Comparison of ENCODE assay signal across 8 cellular contexts in the genomic region with DNA sequence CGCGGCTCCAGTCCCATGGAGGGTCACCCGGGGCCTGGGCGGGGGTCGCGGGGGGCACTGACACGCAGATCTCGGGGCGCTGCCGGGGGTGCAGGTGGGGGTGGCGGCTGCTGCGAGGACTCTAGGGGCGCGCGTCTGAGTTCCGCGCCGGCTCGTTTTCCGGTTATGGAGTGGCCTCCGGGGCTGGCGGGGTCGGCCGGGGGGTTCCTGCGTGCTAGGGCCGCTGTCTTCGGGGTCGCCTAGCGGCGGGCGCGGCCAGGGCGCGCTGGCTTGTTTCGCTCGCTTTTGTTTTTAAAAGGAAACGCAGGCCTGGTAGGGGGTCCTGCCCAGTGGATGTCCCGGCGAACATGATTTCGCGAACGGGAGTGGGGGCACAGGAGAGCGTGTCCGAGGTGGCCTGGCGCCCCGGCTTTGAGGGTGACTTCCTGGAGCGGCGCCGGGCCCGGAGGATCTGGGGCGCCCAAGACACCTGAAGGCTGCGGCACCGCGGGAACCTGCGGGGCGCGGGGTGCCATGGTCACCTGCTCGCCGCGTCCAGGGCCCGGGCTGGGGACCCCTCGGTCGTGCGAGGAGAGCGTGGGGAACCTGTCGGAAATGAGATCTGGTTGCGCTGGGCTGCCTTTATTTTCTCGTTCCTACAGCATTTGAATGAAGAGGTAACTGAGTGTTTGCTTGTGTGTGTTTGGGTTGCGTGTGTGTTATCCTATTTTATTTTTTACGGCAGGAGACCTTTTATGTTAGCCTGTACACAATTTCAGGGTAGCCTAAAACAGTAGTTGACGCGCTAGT. TPM values are rescaled to one million over a fixed set of nuclear protein-coding genes. Genes with fewer than 3 reads are reported as not detected.
DNase-seq lines count a peak whose midpoint lies in the region; ATAC-seq, FAIRE-seq and TF ChIP-seq lines count a peak whose summit lies in the region.

No MANE protein-coding gene starts in this region.

- TF ChIP-seq CTCF in cardiac muscle cell (IDR thresholded peaks at IDR 0.05; ENCODE audit: low read depth, low read length) (peak; percentile 21), retinal pigment epithelial cell (conservative IDR thresholded peaks at IDR 0.05; ENCODE audit: low read depth, low read length) (peak; percentile 14)

- H3K4me1 ChIP-seq in GM23248 (ENCODE audit: insufficient read depth) (peaks cover 19% of the 10 kb centered on the region), cardiac muscle cell (ENCODE audit: low read depth) (peaks cover 7% of the 10 kb centered on the region)

- WGBS in GM23248 (ENCODE audit: low coverage in 1 of 2, low lambda C conversion rate in 2 of 2, missing lambda C conversion rate in 2 of 2), 2 experiments = 1 to 2% methylated on average over 41 to 72 of the region's 72 CpGs

- DNase-seq in ELF-1 (ENCODE audit: low read depth, low spot score) (peak; percentile 25), GM23248 (peak; percentile 41), NCI-H526 treated with DMSO at 0.1 percent for 48 hours (lab: John Stamatoyannopoulos, UW) (peak; percentile 28), cardiac muscle cell (ENCODE audit: low read depth in 1 of 2, low spot score in 1 of 2) (peak in 1 of 2 donors; percentile 52), retinal pigment epithelial cell (ENCODE audit: low read depth) (no peak), H54 (ENCODE audit: insufficient read length, low spot score) (no peak)
- DNase-seq in activated naive CD4-positive, alpha-beta T cell treated with Interleukin-2 at 50 U/mL for 16 hours = peak; percentile 37

- peak overlapping the region; percentile 84 for H3K9ac ChIP-seq in GM23248

- peaks cover 45% of the 10 kb centered on the region for H3K79me2 ChIP-seq in GM23248 (ENCODE audit: insufficient read depth)

- no peak for FAIRE-seq in H54 (lab: Jason Lieb, UNC)

- H3F3A ChIP-seq in GM23248 (ENCODE audit: insufficient read depth) = peaks cover 26% of the 10 kb centered on the region

- no peaks in the 10 kb centered on the region for H3K9me3 ChIP-seq in GM23248 (ENCODE audit: low read depth)
- H3K9me3 ChIP-seq in cardiac muscle cell (ENCODE audit: low read depth) = no peaks in the 10 kb centered on the region

- H3K36me3 ChIP-seq in GM23248 (ENCODE audit: low read depth) (no peaks in the 10 kb centered on the region), cardiac muscle cell (no peaks in the 10 kb centered on the region)

- H3K4me3 ChIP-seq in GM23248 (peak overlapping the region; percentile 82), cardiac muscle cell (peak overlapping the region; percentile 94), retinal pigment epithelial cell (ENCODE audit: low read length) (peak overlapping the region; percentile 87)

- no peaks in the 10 kb centered on the region for H4K20me1 ChIP-seq in GM23248 (ENCODE audit: insufficient read depth)

- H3K27ac ChIP-seq in GM23248 (no peak overlapping the region), cardiac muscle cell (peak overlapping the region; percentile 65)

- H3K27me3 ChIP-seq in GM23248 (replicated peaks; ENCODE audit: insufficient read depth) (no peaks in the 10 kb centered on the region), cardiac muscle cell (no peaks in the 10 kb centered on the region)

- in situ Hi-C loops in GM23248 (cut with MboI) = loop anchor here (10.0 kb wide), 2 partner anchors 72 to 318 kb away; no protein-coding TSS in a partner anchor

- peak overlapping the region; percentile 88 for H3K4me2 ChIP-seq in GM23248 (ENCODE audit: unreplicated experiment)

- ATAC-seq in HG03565 (IDR thresholded peaks at IDR 0.05; ENCODE audit: unreplicated experiment) = no peak

- H2AFZ ChIP-seq in GM23248 = peak overlapping the region; percentile 88

- no peaks in the 10 kb centered on the region for H3K9me2 ChIP-seq in GM23248 (ENCODE audit: insufficient read depth)

- no peak for TF ChIP-seq POLR2A in H54 (IDR thresholded peaks at IDR 0.05; ENCODE audit: low read depth, low read length)

RNA-seq across cellular contexts. Expression of a gene that starts 0.6 kb away (rescaled TPM):
- total RNA-seq in GM23248 (2014; rRNA removed; shearing (Covaris generic)) = 4.4 and 7.0 TPM in 2 replicates
- 7.3 and 7.9 TPM in 2 replicates for polyA plus RNA-seq in GM23248 (2016; fragmentation: Nextera tagmentation; extraction: Ambion mirVana)
- total RNA-seq in cardiac muscle cell = 20.6 and 25.2 TPM in 2 replicates
- polyA plus RNA-seq in cardiac muscle cell = 20.9 and 32.0 TPM in 2 replicates

Comparison
In these comparisons a context has a peak if more than half of its experiments do, and no peak if none do; other contexts are left out.
1. DNase-seq: peak in ELF-1 (single experiment), GM23248 (single experiment), NCI-H526 treated with DMSO at 0.1 percent for 48 hours (single experiment) and activated naive CD4-positive, alpha-beta T cell treated with Interleukin-2 at 50 U/mL for 16 hours (single experiment); none in retinal pigment epithelial cell (single experiment) and H54 (single experiment).
2. Peak in every context shown above with its lines, with median percentiles within 50 percentile points of each other: H3K4me3 ChIP-seq.